In genomic region chrX:45198301-45198700, GRCh38 we compare ENCODE assay signal across 21 cellular contexts. TPM values are rescaled to one million over a fixed set of nuclear protein-coding genes. Genes with fewer than 3 reads are reported as not detected.
"Had no signal": no experiment of that assay in that cellular context is flagged by ENCODE, and none has a peak within 500 bp of the region (broad histone marks: within the 10 kb centered on the region; RNA-seq: fewer than 3 reads in every experiment).

No MANE protein-coding gene starts in this region.

- H3K9me3 Mint-ChIP-seq: activated T-cell treated with anti-CD3 and anti-CD28 coated beads, Interleukin-2, amount 50 U/mL, for 72 hours; nephron; stimulated activated naive CD8-positive, alpha-beta T cell treated with anti-CD3 and anti-CD28 coated beads, Interleukin-15, amount 100 ng/mL, for 72 hours; T-helper 1 cell treated with Interleukin-12 subunit alpha and Interleukin-12 subunit beta and Interleukin-4 antibody, amounts not matched to agents 30 μg/mL and 1 μg/mL, for 36 hours had no signal

- H3K27ac Mint-ChIP-seq: activated T-cell treated with anti-CD3 and anti-CD28 coated beads, Interleukin-2, amount 50 U/mL, for 72 hours; mesothelial cell of epicardium; nephron; stimulated activated naive CD8-positive, alpha-beta T cell treated with anti-CD3 and anti-CD28 coated beads, Interleukin-15, amount 100 ng/mL, for 72 hours; T-helper 1 cell treated with Interleukin-12 subunit alpha and Interleukin-12 subunit beta and Interleukin-4 antibody, amounts not matched to agents 30 μg/mL and 1 μg/mL, for 36 hours had no signal

- H3K4me3 ChIP-seq: lung had no signal

- DNase-seq: activated CD4-positive, alpha-beta T cell treated with anti-CD3 and anti-CD28 coated beads, Interleukin-2, amount 50 U/mL, for 4 hours; activated effector memory CD4-positive, alpha-beta T cell treated with anti-CD3 and anti-CD28 coated beads, Interleukin-2, amount 50 U/mL, for 16 hours; activated naive CD4-positive, alpha-beta T cell treated with anti-CD3 and anti-CD28 coated beads, Interleukin-2, amount 50 U/mL, for 16 hours; activated T-cell treated with anti-CD3 and anti-CD28 coated beads, Interleukin-2, amount 50 U/mL, for 72 hours; dorsolateral prefrontal cortex; hippocampal formation; left cardiac atrium; nucleus accumbens; posterior cingulate gyrus; stimulated activated CD4-positive, alpha-beta T cell treated with anti-CD3 and anti-CD28 coated beads, Interleukin-15, amount 100 ng/mL, for 24 hours; stimulated activated CD4-positive, alpha-beta T cell treated with anti-CD3 and anti-CD28 coated beads, Interleukin-2, amount 100 ng/mL, for 48 hours; stimulated activated naive CD8-positive, alpha-beta T cell treated with anti-CD3 and anti-CD28 coated beads, Interleukin-15, amount 100 ng/mL, for 72 hours; trophoblast cell had no signal

- H3K4me1 Mint-ChIP-seq: mesothelial cell of epicardium; nephron; stimulated activated naive CD8-positive, alpha-beta T cell treated with anti-CD3 and anti-CD28 coated beads, Interleukin-15, amount 100 ng/mL, for 72 hours had no signal

- H3K4me3 Mint-ChIP-seq: activated T-cell treated with anti-CD3 and anti-CD28 coated beads, Interleukin-2, amount 50 U/mL, for 72 hours; mesothelial cell of epicardium; nephron; stimulated activated naive CD8-positive, alpha-beta T cell treated with anti-CD3 and anti-CD28 coated beads, Interleukin-15, amount 100 ng/mL, for 72 hours; T-helper 1 cell treated with Interleukin-12 subunit alpha and Interleukin-12 subunit beta and Interleukin-4 antibody, amounts not matched to agents 30 μg/mL and 1 μg/mL, for 36 hours had no signal

- H3K36me3 Mint-ChIP-seq: mesothelial cell of epicardium had no signal

RNA-seq across cellular contexts. Expression of gene DIPK2B, which starts 2.4 kb away (rescaled TPM):
- total RNA-seq: activated CD8-positive, alpha-beta memory T cell treated with anti-CD3 and anti-CD28 coated beads for 36 hours; bronchial epithelial cell; chondrocyte; epithelial cell of proximal tubule; mesothelial cell of epicardium had no signal
